ENCODE assay signal across 27 cellular contexts in the genomic region with DNA sequence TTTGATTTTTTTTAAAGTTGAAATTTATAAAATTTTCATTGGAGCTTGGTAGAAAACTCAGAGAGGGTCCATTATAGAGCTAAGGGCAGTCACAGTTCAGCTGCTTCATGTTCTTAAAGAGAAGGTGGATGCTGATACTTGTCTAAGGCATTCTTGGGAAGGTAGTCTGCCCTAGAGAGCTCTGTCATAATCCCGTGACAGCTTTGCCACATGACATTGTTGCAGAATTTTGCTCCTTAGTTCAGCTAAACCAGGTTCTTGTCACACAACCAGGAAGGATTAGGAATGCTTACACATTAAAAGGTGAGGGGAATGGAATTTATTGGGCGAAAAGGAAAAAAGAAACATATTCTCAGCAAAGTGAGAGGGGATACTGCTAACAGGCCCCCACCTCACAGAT.
"Had no signal": no experiment of that assay in that cellular context is flagged by ENCODE, and none has a peak within 500 bp of the region (broad histone marks: within the 10 kb centered on the region; RNA-seq: fewer than 3 reads in every experiment).

No MANE protein-coding gene starts in this region.

- H2AFZ ChIP-seq: neural progenitor cell had no signal

- ATAC-seq: naive thymus-derived CD8-positive, alpha-beta T cell; natural killer cell treated with Interleukin-12 subunit alpha and Interleukin-12 subunit beta and Interleukin-15 and Interleukin-18, amount 100 ng/mL, for 72 hours; right cardiac atrium; right lobe of liver; stimulated activated effector memory CD8-positive, alpha-beta T cell treated with anti-CD3 and anti-CD28 coated beads, Interleukin-12 subunit alpha, Interleukin-12 subunit beta, amount 100 ng/mL, for 72 hours; stimulated activated naive B cell treated with anti-CD40 and anti-IgM and Interleukin-4, amounts not matched to agents 10 μg/mL and 1 μg/mL and 100 μg/mL, for 72 hours; upper lobe of right lung had no signal

- H3K4me2 ChIP-seq: neural progenitor cell had no signal

- H3K27ac Mint-ChIP-seq: naive B cell; naive thymus-derived CD8-positive, alpha-beta T cell; natural killer cell treated with Interleukin-12 subunit alpha and Interleukin-12 subunit beta and Interleukin-15 and Interleukin-18, amount 100 ng/mL, for 72 hours; neural progenitor cell; stimulated activated effector memory CD8-positive, alpha-beta T cell treated with anti-CD3 and anti-CD28 coated beads, Interleukin-12 subunit alpha, Interleukin-12 subunit beta, amount 100 ng/mL, for 72 hours; stimulated activated naive B cell treated with anti-CD40 and anti-IgM and Interleukin-4, amounts not matched to agents 10 μg/mL and 1 μg/mL and 100 μg/mL, for 72 hours; stimulated activated naive CD8-positive, alpha-beta T cell treated with anti-CD3 and anti-CD28 coated beads, Interleukin-15, Interleukin-2, amounts not matched to agents 100 ng/mL and 50 ng/mL, for 24 hours; type B pancreatic cell had no signal

- H3K4me1 ChIP-seq: neural progenitor cell, prostate gland, right lobe of liver, sigmoid colon, stomach, thyroid gland, tibial nerve, upper lobe of right lung, uterus had no signal

- H3K4me3 Mint-ChIP-seq: naive B cell; naive thymus-derived CD8-positive, alpha-beta T cell; natural killer cell treated with Interleukin-12 subunit alpha and Interleukin-12 subunit beta and Interleukin-15 and Interleukin-18, amount 100 ng/mL, for 72 hours; neural progenitor cell; stimulated activated effector memory CD8-positive, alpha-beta T cell treated with anti-CD3 and anti-CD28 coated beads, Interleukin-12 subunit alpha, Interleukin-12 subunit beta, amount 100 ng/mL, for 72 hours; stimulated activated naive B cell treated with anti-CD40 and anti-IgM and Interleukin-4, amounts not matched to agents 10 μg/mL and 1 μg/mL and 100 μg/mL, for 72 hours; stimulated activated naive CD8-positive, alpha-beta T cell treated with anti-CD3 and anti-CD28 coated beads, Interleukin-15, Interleukin-2, amounts not matched to agents 100 ng/mL and 50 ng/mL, for 24 hours; type B pancreatic cell had no signal

- H3K36me3 Mint-ChIP-seq: naive B cell; naive thymus-derived CD8-positive, alpha-beta T cell; natural killer cell treated with Interleukin-12 subunit alpha and Interleukin-12 subunit beta and Interleukin-15 and Interleukin-18, amount 100 ng/mL, for 72 hours; neural progenitor cell; stimulated activated effector memory CD8-positive, alpha-beta T cell treated with anti-CD3 and anti-CD28 coated beads, Interleukin-12 subunit alpha, Interleukin-12 subunit beta, amount 100 ng/mL, for 72 hours; stimulated activated naive B cell treated with anti-CD40 and anti-IgM and Interleukin-4, amounts not matched to agents 10 μg/mL and 1 μg/mL and 100 μg/mL, for 72 hours; type B pancreatic cell had no signal

- FAIRE-seq: small intestine had no signal

- H3K27me3 ChIP-seq: neural progenitor cell, ovary, right lobe of liver, sigmoid colon, stomach, thyroid gland, tibial nerve, upper lobe of right lung, uterus had no signal

- H3K4me3 ChIP-seq: neural progenitor cell, ovary, prostate gland, right lobe of liver, sigmoid colon, stomach, thoracic aorta, thyroid gland, tibial nerve, upper lobe of right lung, uterus had no signal

- H3K27ac ChIP-seq: neural progenitor cell, ovary, prostate gland, right lobe of liver, sigmoid colon, stomach, thoracic aorta, thyroid gland, tibial nerve, upper lobe of right lung, uterus had no signal

- H3K27me3 Mint-ChIP-seq: natural killer cell treated with Interleukin-12 subunit alpha and Interleukin-12 subunit beta and Interleukin-15 and Interleukin-18, amount 100 ng/mL, for 72 hours; type B pancreatic cell had no signal

- H3K36me3 ChIP-seq: neural progenitor cell, ovary, prostate gland, right lobe of liver, sigmoid colon, stomach, thoracic aorta, thyroid gland, tibial nerve, upper lobe of right lung, uterus had no signal

- H3K9me3 Mint-ChIP-seq: naive B cell; naive thymus-derived CD8-positive, alpha-beta T cell; neural progenitor cell; stimulated activated effector memory CD8-positive, alpha-beta T cell treated with anti-CD3 and anti-CD28 coated beads, Interleukin-12 subunit alpha, Interleukin-12 subunit beta, amount 100 ng/mL, for 72 hours; stimulated activated naive B cell treated with anti-CD40 and anti-IgM and Interleukin-4, amounts not matched to agents 10 μg/mL and 1 μg/mL and 100 μg/mL, for 72 hours; stimulated activated naive CD8-positive, alpha-beta T cell treated with anti-CD3 and anti-CD28 coated beads, Interleukin-15, Interleukin-2, amounts not matched to agents 100 ng/mL and 50 ng/mL, for 24 hours; type B pancreatic cell had no signal

- H3K9me3 ChIP-seq: ovary, prostate gland, right lobe of liver, sigmoid colon, stomach, thoracic aorta, thyroid gland, tibial nerve, upper lobe of right lung, uterus had no signal

- DNase-seq: naive B cell; naive thymus-derived CD8-positive, alpha-beta T cell; occipital lobe; ovary; retina; right cardiac atrium; right lobe of liver; sigmoid colon; small intestine; stimulated activated CD4-positive, alpha-beta T cell treated with anti-CD3 and anti-CD28 coated beads, Interleukin-15, amount 100 ng/mL, for 24 hours; stimulated activated CD4-positive, alpha-beta T cell treated with anti-CD3 and anti-CD28 coated beads, Interleukin-2, amount 100 ng/mL, for 24 hours; stimulated activated CD4-positive, alpha-beta T cell treated with anti-CD3 and anti-CD28 coated beads, Interleukin-2, amount 100 ng/mL, for 48 hours; stimulated activated CD4-positive, alpha-beta T cell treated with anti-CD3 and anti-CD28 coated beads, Interleukin-4, amount 100 ng/mL, for 24 hours; stimulated activated naive B cell treated with anti-CD40 and anti-IgM and Interleukin-4, amounts not matched to agents 10 μg/mL and 1 μg/mL and 100 μg/mL, for 72 hours; stimulated activated naive CD4-positive, alpha-beta T cell treated with Interleukin-2 at 50 U/mL for 16 hours; stomach; thyroid gland; upper lobe of right lung; uterus had no signal

- H3K4me1 Mint-ChIP-seq: naive B cell; naive thymus-derived CD8-positive, alpha-beta T cell; neural progenitor cell; stimulated activated effector memory CD8-positive, alpha-beta T cell treated with anti-CD3 and anti-CD28 coated beads, Interleukin-12 subunit alpha, Interleukin-12 subunit beta, amount 100 ng/mL, for 72 hours; stimulated activated naive B cell treated with anti-CD40 and anti-IgM and Interleukin-4, amounts not matched to agents 10 μg/mL and 1 μg/mL and 100 μg/mL, for 72 hours had no signal

- H3K9ac ChIP-seq: neural progenitor cell had no signal
